8 cellular contexts compared by ENCODE assay signal in genomic region chr5:154467655-154468354, GRCh38. TPM values are rescaled to one million over a fixed set of nuclear protein-coding genes. Genes with fewer than 3 reads are reported as not detected.
DNase-seq lines count a peak whose midpoint lies in the region; ATAC-seq and TF ChIP-seq lines count a peak whose summit lies in the region.

No MANE protein-coding gene starts in this region.

- ATAC-seq in GM21529 (IDR thresholded peaks at IDR 0.05; ENCODE audit: unreplicated experiment) (peak; percentile 94), Right ventricle myocardium inferior (peak; percentile 85), aorta (ENCODE audit: low FRiP score) (peak; percentile 88)

- H3K27ac ChIP-seq in SJCRH30, result no peak overlapping the region
- no peak overlapping the region for H3K27ac ChIP-seq in prostate gland
- H3K27ac ChIP-seq in aorta (ENCODE audit: low read depth in 1 of 2, low read length in 2 of 2), result no peak overlapping the region

- 0 out of 2 replicates have a peak, but pooled peaks cover 3% of the 10 kb centered on the region for H3K27me3 ChIP-seq in SJCRH30
- peaks cover 22% of the 10 kb centered on the region for H3K27me3 ChIP-seq in prostate gland (replicated peaks; ENCODE audit: insufficient read depth)
- H3K27me3 ChIP-seq in aorta (ENCODE audit: control insufficient read depth in 1 of 2, insufficient read depth in 2 of 2, low read length in 1 of 2), result no peaks in the 10 kb centered on the region

- H3K36me3 ChIP-seq in SJCRH30, result no peaks in the 10 kb centered on the region
- H3K36me3 ChIP-seq in prostate gland, result no peaks in the 10 kb centered on the region
- no peaks in the 10 kb centered on the region for H3K36me3 ChIP-seq in aorta (ENCODE audit: control insufficient read depth in 1 of 2, insufficient read depth in 2 of 2, low read length in 1 of 2)

- no peak for TF ChIP-seq POLR2A in prostate gland (IDR thresholded peaks at IDR 0.05)

- DNase-seq in GDM1 (lab: John Stamatoyannopoulos, UW), result peak; percentile 37
- peak; percentile 90 for DNase-seq in HuH-7.5 (ENCODE audit: low spot score)
- DNase-seq in SJCRH30, result peak; percentile 52 to 82
- DNase-seq in activated naive CD4-positive, alpha-beta T cell treated with Interleukin-2 at 50 U/mL for 16 hours, result peak; percentile 78
- DNase-seq in Right ventricle myocardium inferior (ENCODE audit: missing footprints), result peak; percentile 90
- peak; percentile 60 for DNase-seq in prostate gland (ENCODE audit: low spot score)
- DNase-seq in aorta, result peak; percentile 81 to 94

- intact Hi-C loops in Right ventricle myocardium inferior (cut with DNase I), result loop anchor here (1.0 to 5.0 kb wide), 2 partner anchors 54 to 142 kb away; no protein-coding TSS in a partner anchor
- intact Hi-C loops in prostate gland (cut with DNase I), result loop anchor here (2.0 kb wide), 1 partner anchor 143 kb away; no protein-coding TSS in a partner anchor
- intact Hi-C loops in aorta (cut with DNase I), result loop anchor here (1.0 to 5.0 kb wide), 2 partner anchors 142 to 144 kb away; no protein-coding TSS in a partner anchor

- H3K4me1 ChIP-seq in SJCRH30, result no peaks in the 10 kb centered on the region
- no peaks in the 10 kb centered on the region for H3K4me1 ChIP-seq in prostate gland (replicated peaks)
- H3K4me1 ChIP-seq in aorta (ENCODE audit: control insufficient read depth in 1 of 2, insufficient read depth in 2 of 2, low read length in 2 of 2), result no peaks in the 10 kb centered on the region

- WGBS in prostate gland, result 43% methylated on average over 17 of the region's 18 CpGs
- 43 to 48% methylated on average over 18 of the region's 18 CpGs for WGBS in aorta, 2 donors

- H3K4me3 ChIP-seq in SJCRH30, result no peak overlapping the region
- no peak overlapping the region for H3K4me3 ChIP-seq in prostate gland
- no peak overlapping the region for H3K4me3 ChIP-seq in aorta (ENCODE audit: low read length in 2 of 2)

- H3K9me3 ChIP-seq in SJCRH30 (replicated peaks) (no peaks in the 10 kb centered on the region), prostate gland (no peaks in the 10 kb centered on the region), aorta (ENCODE audit: control insufficient read depth, low read length) (no peaks in the 10 kb centered on the region)

- peak; percentile 68 to 96 (median 75) for TF ChIP-seq CTCF in prostate gland (IDR thresholded peaks at IDR 0.05)

RNA-seq across cellular contexts. Expression of gene HAND1, which starts 10.2 kb away (rescaled TPM):
- total RNA-seq in SJCRH30 (2014; rRNA removed; shearing (Covaris generic)), result not detected in 2 replicates
- 29.8 TPM for total RNA-seq in Right ventricle myocardium inferior
- total RNA-seq in prostate gland, result not detected
- total RNA-seq in aorta, result not detected
- polyA plus RNA-seq in aorta, result not detected

RNA-seq across cellular contexts. Expression of gene SAP30L, which starts 22.0 kb away (rescaled TPM):
- total RNA-seq in SJCRH30 (2014; rRNA removed; shearing (Covaris generic)), result 30.4 and 34.9 TPM in 2 replicates
- total RNA-seq in Right ventricle myocardium inferior (39.2 TPM), prostate gland (10 to 100 TPM; 33.8 to 35.9 TPM), aorta (10 to 100 TPM; 40.5 to 43.4 TPM)
- 10 to 100 TPM; 26.7 to 28.8 TPM for polyA plus RNA-seq in aorta

Comparison
In these comparisons a context has a peak if more than half of its experiments do, and no peak if none do; other contexts are left out.
1. DNase-seq: peak in every context shown above with its lines; median percentile 90 in HuH-7.5; 90 in Right ventricle myocardium inferior; 88 in aorta; 78 in activated naive CD4-positive, alpha-beta T cell treated with Interleukin-2 at 50 U/mL for 16 hours; 67 in SJCRH30; 60 in prostate gland; 37 in GDM1.
2. RNA of gene HAND1, which starts 10.2 kb away (total RNA-seq): 29.8 TPM in Right ventricle myocardium inferior (single experiment); not detected in SJCRH30, not detected in prostate gland and not detected in aorta; every median in the first group is over 10 times any median in the second.
3. Peak in every context shown above with its lines, with median percentiles within 50 percentile points of each other: ATAC-seq.